1 cellular context compared by ENCODE assay signal in the genomic region with DNA sequence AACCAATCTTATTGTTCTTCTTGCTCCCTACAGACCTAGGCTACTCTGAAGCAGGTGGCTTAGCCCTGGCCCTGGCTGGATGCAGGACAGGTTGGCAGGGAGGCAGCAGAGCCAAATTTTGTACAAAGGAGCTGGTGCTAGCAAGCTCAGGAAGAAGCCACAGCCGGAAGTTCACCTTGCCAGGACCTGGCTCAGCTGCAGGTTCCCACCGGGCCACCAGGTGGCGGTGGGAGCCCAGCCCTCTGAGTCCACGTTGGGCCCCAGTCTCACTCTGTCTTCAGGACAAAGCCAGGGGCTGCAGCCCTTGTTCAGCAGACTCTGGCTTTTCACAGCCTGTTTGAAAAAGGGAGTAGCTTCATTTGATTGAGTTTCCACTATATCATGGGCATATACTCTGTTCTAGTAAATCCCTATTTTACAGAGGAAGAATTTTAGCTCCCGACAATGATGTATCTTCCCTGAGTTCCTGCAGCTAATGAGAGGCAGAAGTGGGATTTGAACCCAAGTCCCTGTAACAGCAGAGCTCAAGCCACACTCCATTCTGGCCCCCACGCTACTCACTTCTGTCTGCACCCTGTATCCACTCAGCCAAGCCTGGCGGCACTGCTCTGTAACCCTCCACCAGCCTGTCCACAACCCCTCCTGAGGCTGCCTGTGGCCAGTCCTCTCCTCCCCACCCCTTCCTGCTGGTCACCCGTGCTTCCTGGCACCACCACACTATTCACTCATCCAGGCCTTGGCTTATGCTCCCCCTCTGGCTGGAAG.
TF ChIP-seq lines count a peak whose summit lies in the region.

No MANE protein-coding gene starts in this region.

TF ChIP-seq in HepG2, 621 proteins besides CTCF, POLR2A, EP300 and RAD21 (continued from another document and continues in another):
- TF ChIP-seq, protein P1, sequence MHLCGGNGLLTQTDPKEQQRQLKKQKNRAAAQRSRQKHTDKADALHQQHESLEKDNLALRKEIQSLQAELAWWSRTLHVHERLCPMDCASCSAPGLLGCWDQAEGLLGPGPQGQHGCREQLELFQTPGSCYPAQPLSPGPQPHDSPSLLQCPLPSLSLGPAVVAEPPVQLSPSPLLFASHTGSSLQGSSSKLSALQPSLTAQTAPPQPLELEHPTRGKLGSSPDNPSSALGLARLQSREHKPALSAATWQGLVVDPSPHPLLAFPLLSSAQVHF (CRISPR knock-in tag; IDR thresholded peaks at IDR 0.05): no peak
- TF ChIP-seq ZFP91 (CRISPR knock-in tag; IDR thresholded peaks at IDR 0.05; ENCODE audit: borderline replicate concordance): peak; percentile 48; the same call in 1 of the 2 replicates
- peak; percentile 75; the same call in 1 of the 2 replicates for TF ChIP-seq KAT8 (CRISPR knock-in tag; IDR thresholded peaks at IDR 0.05)
- 0 out of 2 replicates have a peak, but pooled peaks have one; percentile 17 for TF ChIP-seq PHF8 (CRISPR knock-in tag; IDR thresholded peaks at IDR 0.05)
- TF ChIP-seq GATAD2A (CRISPR knock-in tag; IDR thresholded peaks at IDR 0.05): peak; percentile 49; the same call in 1 of the 2 replicates
- peak; percentile 62; the same call in 1 of the 2 replicates for TF ChIP-seq ZGPAT (CRISPR knock-in tag; IDR thresholded peaks at IDR 0.05)
- no peak for TF ChIP-seq ISL2 (CRISPR knock-in tag; IDR thresholded peaks at IDR 0.05)
- TF ChIP-seq ZNF766 (CRISPR knock-in tag; IDR thresholded peaks at IDR 0.05; ENCODE audit: borderline replicate concordance): no peak; the same call in 1 of the 2 replicates
- TF ChIP-seq SKI (IDR thresholded peaks at IDR 0.05; ENCODE audit: partially characterized antibody): no peak
- TF ChIP-seq TSC22D2 (CRISPR knock-in tag; IDR thresholded peaks at IDR 0.05; ENCODE audit: borderline replicate concordance): no peak; the same call in 1 of the 2 replicates
- peak; percentile 87 for TF ChIP-seq STAG1 (CRISPR knock-in tag; IDR thresholded peaks at IDR 0.05)
- TF ChIP-seq ASH2L (IDR thresholded peaks at IDR 0.05; ENCODE audit: insufficient read length, low read depth, low read length): no peak
- TF ChIP-seq ATF7 (IDR thresholded peaks at IDR 0.05): no peak
- no peak for TF ChIP-seq ATF7 (CRISPR knock-in tag; IDR thresholded peaks at IDR 0.05)
- peak; percentile 37; the same call in 1 of the 2 replicates for TF ChIP-seq SP5 (CRISPR knock-in tag; IDR thresholded peaks at IDR 0.05; ENCODE audit: borderline replicate concordance, low read depth)
- TF ChIP-seq MXD1 (CRISPR knock-in tag; IDR thresholded peaks at IDR 0.05): no peak
- no peak for TF ChIP-seq PLRG1 (conservative IDR thresholded peaks at IDR 0.05)
- TF ChIP-seq ZBTB10 (CRISPR knock-in tag; IDR thresholded peaks at IDR 0.05; ENCODE audit: borderline replicate concordance): no peak
- no peak; the same call in 1 of the 2 replicates for TF ChIP-seq CC2D1A (CRISPR knock-in tag; IDR thresholded peaks at IDR 0.05)
- TF ChIP-seq ZNF263 (CRISPR knock-in tag; IDR thresholded peaks at IDR 0.05): 0 out of 2 replicates have a peak, but pooled peaks have one; percentile 28
- TF ChIP-seq, protein P2, sequence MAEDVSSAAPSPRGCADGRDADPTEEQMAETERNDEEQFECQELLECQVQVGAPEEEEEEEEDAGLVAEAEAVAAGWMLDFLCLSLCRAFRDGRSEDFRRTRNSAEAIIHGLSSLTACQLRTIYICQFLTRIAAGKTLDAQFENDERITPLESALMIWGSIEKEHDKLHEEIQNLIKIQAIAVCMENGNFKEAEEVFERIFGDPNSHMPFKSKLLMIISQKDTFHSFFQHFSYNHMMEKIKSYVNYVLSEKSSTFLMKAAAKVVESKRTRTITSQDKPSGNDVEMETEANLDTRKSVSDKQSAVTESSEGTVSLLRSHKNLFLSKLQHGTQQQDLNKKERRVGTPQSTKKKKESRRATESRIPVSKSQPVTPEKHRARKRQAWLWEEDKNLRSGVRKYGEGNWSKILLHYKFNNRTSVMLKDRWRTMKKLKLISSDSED (CRISPR knock-in tag; IDR thresholded peaks at IDR 0.05): no peak
- TF ChIP-seq REPIN1 (CRISPR knock-in tag; IDR thresholded peaks at IDR 0.05; ENCODE audit: borderline replicate concordance, low read depth): no peak
- peak; percentile 44; the same call in 1 of the 2 replicates for TF ChIP-seq MED1 (CRISPR knock-in tag; IDR thresholded peaks at IDR 0.05)
- TF ChIP-seq ZNF780A (CRISPR knock-in tag; IDR thresholded peaks at IDR 0.05): no peak
- TF ChIP-seq ZNF121 (CRISPR knock-in tag; IDR thresholded peaks at IDR 0.05): no peak
- TF ChIP-seq MAF1 (CRISPR knock-in tag; IDR thresholded peaks at IDR 0.05; ENCODE audit: borderline replicate concordance): 0 out of 2 replicates have a peak, but pooled peaks have one; percentile 6
- no peak for TF ChIP-seq ZBTB37 (CRISPR knock-in tag; IDR thresholded peaks at IDR 0.05)
- TF ChIP-seq ZNF124 (CRISPR knock-in tag; IDR thresholded peaks at IDR 0.05): peak; percentile 38; the same call in 1 of the 2 replicates
- TF ChIP-seq ZNF530 (CRISPR knock-in tag; IDR thresholded peaks at IDR 0.05; ENCODE audit: low read depth): no peak
- no peak for TF ChIP-seq TP53 (CRISPR knock-in tag; conservative IDR thresholded peaks at IDR 0.05)
- no peak for TF ChIP-seq ZSCAN22 (CRISPR knock-in tag; IDR thresholded peaks at IDR 0.05)
- peak; percentile 49 for TF ChIP-seq GABPA (IDR thresholded peaks at IDR 0.05; ENCODE audit: low read depth, low read length)
- peak; percentile 83 for TF ChIP-seq GABPA (CRISPR knock-in tag; IDR thresholded peaks at IDR 0.05; ENCODE audit: low read depth)
- TF ChIP-seq, protein P3, sequence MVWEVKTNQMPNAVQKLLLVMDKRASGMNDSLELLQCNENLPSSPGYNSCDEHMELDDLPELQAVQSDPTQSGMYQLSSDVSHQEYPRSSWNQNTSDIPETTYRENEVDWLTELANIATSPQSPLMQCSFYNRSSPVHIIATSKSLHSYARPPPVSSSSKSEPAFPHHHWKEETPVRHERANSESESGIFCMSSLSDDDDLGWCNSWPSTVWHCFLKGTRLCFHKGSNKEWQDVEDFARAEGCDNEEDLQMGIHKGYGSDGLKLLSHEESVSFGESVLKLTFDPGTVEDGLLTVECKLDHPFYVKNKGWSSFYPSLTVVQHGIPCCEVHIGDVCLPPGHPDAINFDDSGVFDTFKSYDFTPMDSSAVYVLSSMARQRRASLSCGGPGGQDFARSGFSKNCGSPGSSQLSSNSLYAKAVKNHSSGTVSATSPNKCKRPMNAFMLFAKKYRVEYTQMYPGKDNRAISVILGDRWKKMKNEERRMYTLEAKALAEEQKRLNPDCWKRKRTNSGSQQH (CRISPR knock-in tag; IDR thresholded peaks at IDR 0.05; ENCODE audit: low read depth): peak; percentile 79; the same call in 1 of the 2 replicates
- no peak for TF ChIP-seq IKZF1 (IDR thresholded peaks at IDR 0.05)
- TF ChIP-seq ZNF12 (CRISPR knock-in tag; IDR thresholded peaks at IDR 0.05): no peak
- no peak for TF ChIP-seq TBL1XR1 (IDR thresholded peaks at IDR 0.05; ENCODE audit: borderline replicate concordance, low read length, partially characterized antibody)
- TF ChIP-seq ZNF317 (CRISPR knock-in tag; IDR thresholded peaks at IDR 0.05): no peak
- no peak for TF ChIP-seq POLR2AphosphoS5 (IDR thresholded peaks at IDR 0.05; ENCODE audit: low read depth, low read length)
- TF ChIP-seq HOXD1 (CRISPR knock-in tag; IDR thresholded peaks at IDR 0.05): no peak
- 0 out of 2 replicates have a peak, but pooled peaks have one; percentile 41 for TF ChIP-seq ZNF564 (CRISPR knock-in tag; IDR thresholded peaks at IDR 0.05)
- no peak for TF ChIP-seq IKZF5 (CRISPR knock-in tag; IDR thresholded peaks at IDR 0.05)
- TF ChIP-seq GATAD1 (CRISPR knock-in tag; IDR thresholded peaks at IDR 0.05): peak; percentile 43; the same call in 1 of the 2 replicates
- TF ChIP-seq ADNP (CRISPR knock-in tag; IDR thresholded peaks at IDR 0.05): no peak
- no peak for TF ChIP-seq ZNF570 (CRISPR knock-in tag; IDR thresholded peaks at IDR 0.05; ENCODE audit: borderline replicate concordance)
- no peak for TF ChIP-seq ZNF709 (CRISPR knock-in tag; IDR thresholded peaks at IDR 0.05)
- TF ChIP-seq ZNF331 (CRISPR knock-in tag; IDR thresholded peaks at IDR 0.05): 0 out of 2 replicates have a peak, but pooled peaks have one; percentile 31
- no peak for TF ChIP-seq GTF3A (CRISPR knock-in tag; conservative IDR thresholded peaks at IDR 0.05)
- no peak for TF ChIP-seq ZNF326 (CRISPR knock-in tag; IDR thresholded peaks at IDR 0.05; ENCODE audit: borderline replicate concordance)
- 0 out of 2 replicates have a peak, but pooled peaks have one; percentile 64 for TF ChIP-seq ZMAT3 (CRISPR knock-in tag; conservative IDR thresholded peaks at IDR 0.05)
- TF ChIP-seq EED (CRISPR knock-in tag; IDR thresholded peaks at IDR 0.05): 0 out of 2 replicates have a peak, but pooled peaks have one; percentile 37
- 0 out of 2 replicates have a peak, but pooled peaks have one; percentile 50 for TF ChIP-seq DNMT1 (CRISPR knock-in tag; IDR thresholded peaks at IDR 0.05)
- TF ChIP-seq TCF7L2 (IDR thresholded peaks at IDR 0.05; ENCODE audit: low read depth, low read length): no peak
